In genomic region chr20:62650551-62651284, GRCh38 we compare ENCODE assay signal across 1 cellular context.
TF ChIP-seq lines count a peak whose summit lies in the region.

No MANE protein-coding gene starts in this region.

TF ChIP-seq in HepG2, 621 proteins besides CTCF, POLR2A, EP300 and RAD21 (continued from another document):
- TF ChIP-seq ZNF598 (CRISPR knock-in tag; IDR thresholded peaks at IDR 0.05; ENCODE audit: borderline replicate concordance) (0 out of 2 replicates have a peak, but pooled peaks have one; percentile 13), MXD3 (CRISPR knock-in tag; IDR thresholded peaks at IDR 0.05) (peak; percentile 22; the same call in 1 of the 2 replicates), RBFOX2 (IDR thresholded peaks at IDR 0.05; ENCODE audit: low read depth, low read length) (0 out of 2 replicates have a peak, but pooled peaks have one; percentile 28), SMARCC2 (IDR thresholded peaks at IDR 0.05) (no peak), ZNF530 (CRISPR knock-in tag; IDR thresholded peaks at IDR 0.05; ENCODE audit: low read depth) (no peak), ZNF7 (CRISPR knock-in tag; IDR thresholded peaks at IDR 0.05) (peak; percentile 98), AKAP8 (CRISPR knock-in tag; IDR thresholded peaks at IDR 0.05) (peak; percentile 77), ZBTB4 (CRISPR knock-in tag; IDR thresholded peaks at IDR 0.05; ENCODE audit: borderline replicate concordance) (0 out of 2 replicates have a peak, but pooled peaks have one; percentile 41), NR3C1 (CRISPR knock-in tag; IDR thresholded peaks at IDR 0.05) (no peak), AGO2 (optimal IDR thresholded peaks at IDR 0.05; ENCODE audit: low read depth, low read length) (peak; percentile 59), ZBTB38 (CRISPR knock-in tag; IDR thresholded peaks at IDR 0.05) (peak; percentile 74), AGO1 (IDR thresholded peaks at IDR 0.05; ENCODE audit: low read depth, low read length, poor library complexity, severe bottlenecking) (peak; percentile 53), ZNF883 (CRISPR knock-in tag; IDR thresholded peaks at IDR 0.05; ENCODE audit: not compliant biosample characterization) (no peak), SMAD9 (CRISPR knock-in tag; IDR thresholded peaks at IDR 0.05) (0 out of 2 replicates have a peak, but pooled peaks have one; percentile 30), DPF2 (CRISPR knock-in tag; IDR thresholded peaks at IDR 0.05; ENCODE audit: borderline replicate concordance, low read depth) (no peak), DNMT1 (CRISPR knock-in tag; IDR thresholded peaks at IDR 0.05) (0 out of 2 replicates have a peak, but pooled peaks have one; percentile 30), ZNF687 (CRISPR knock-in tag; IDR thresholded peaks at IDR 0.05) (peak; percentile 8; the same call in 1 of the 2 replicates), ZNF34 (CRISPR knock-in tag; IDR thresholded peaks at IDR 0.05; ENCODE audit: borderline replicate concordance) (no peak)
